Comparison of ENCODE assay signal across 1 cellular context in genomic region chr9:130472184-130472705, GRCh38.
TF ChIP-seq lines count a peak whose summit lies in the region.

No MANE protein-coding gene starts in this region.

TF ChIP-seq in GM23338, 12 proteins besides CTCF, POLR2A, EP300 and RAD21 (continued from another document):
- TF ChIP-seq ZNF462 (CRISPR knock-in tag; IDR thresholded peaks at IDR 0.05), result no peak
